Comparison of ENCODE assay signal across 9 cellular contexts in the genomic region with DNA sequence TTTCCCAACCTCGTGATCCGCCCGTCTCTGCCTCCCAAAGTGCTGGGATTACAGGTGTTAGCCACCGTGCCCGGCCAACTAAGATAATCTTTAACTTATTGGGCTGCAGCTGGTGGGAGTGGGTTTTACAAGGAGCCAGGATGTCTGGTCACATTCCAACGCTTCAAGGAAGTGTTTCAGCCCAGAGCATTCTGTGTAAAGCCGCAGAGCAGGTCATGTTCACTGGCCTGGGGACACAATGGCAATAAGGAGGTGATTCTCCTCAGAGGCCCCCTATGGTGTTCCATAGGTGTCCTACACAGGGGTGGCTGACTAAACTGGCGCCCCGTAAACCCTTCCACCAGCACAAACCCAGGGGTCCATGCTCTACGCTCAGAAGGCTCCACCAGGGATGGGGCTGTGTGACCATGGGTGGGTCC. TPM values are rescaled to one million over a fixed set of nuclear protein-coding genes. Genes with fewer than 3 reads are reported as not detected.
DNase-seq lines count a peak whose midpoint lies in the region; ATAC-seq and TF ChIP-seq lines count a peak whose summit lies in the region.
"Had no signal": no experiment of that assay in that cellular context is flagged by ENCODE, and none has a peak within 500 bp of the region (broad histone marks: within the 10 kb centered on the region; RNA-seq: fewer than 3 reads in every experiment).

No MANE protein-coding gene starts in this region.

- peak overlapping the region; percentile 80 for H3K4me3 Mint-ChIP-seq in activated CD4-positive, alpha-beta T cell treated with anti-CD3 and anti-CD28 coated beads, Interleukin-2, amount 10 ng/mL, durations not matched to agents 24 days and 14 days
- no peak overlapping the region for H3K4me3 Mint-ChIP-seq in activated CD8-positive, alpha-beta T cell treated with anti-CD3 and anti-CD28 coated beads for 36 hours
- H3K4me3 Mint-ChIP-seq in stimulated activated naive B cell treated with anti-CD40 and anti-IgM and Interleukin-4, amounts not matched to agents 10 μg/mL and 1 μg/mL and 100 μg/mL, for 72 hours, result peak overlapping the region; percentile 84 to 86

- POLR2A ChIA-PET in activated CD8-positive, alpha-beta T cell treated with anti-CD3 and anti-CD28 coated beads for 36 hours (lab: Charles Lee), result interaction anchor here (1.0 to 1.1 kb wide), 2 partner anchors 13 to 142 kb away, joined by 3 to 4 read pairs; no protein-coding TSS in a partner anchor

- intact Hi-C loops in activated CD4-positive, alpha-beta T cell treated with anti-CD3 and anti-CD28 coated beads, Interleukin-2, amount 10 ng/mL, durations not matched to agents 24 days and 14 days (cut with micrococcal nuclease), result no loop called here
- intact Hi-C loops in activated CD8-positive, alpha-beta T cell treated with anti-CD3 and anti-CD28 coated beads for 36 hours (cut with micrococcal nuclease), result no loop called here

- peak overlapping the region; percentile 86 for H3K27ac Mint-ChIP-seq in activated CD4-positive, alpha-beta T cell treated with anti-CD3 and anti-CD28 coated beads, Interleukin-2, amount 10 ng/mL, durations not matched to agents 24 days and 14 days
- peak overlapping the region; percentile 88 for H3K27ac Mint-ChIP-seq in activated CD8-positive, alpha-beta T cell treated with anti-CD3 and anti-CD28 coated beads for 36 hours
- H3K27ac Mint-ChIP-seq in stimulated activated naive B cell treated with anti-CD40 and anti-IgM and Interleukin-4, amounts not matched to agents 10 μg/mL and 1 μg/mL and 100 μg/mL, for 72 hours, result peak overlapping the region; percentile 51

- no peak for TF ChIP-seq CTCF in activated CD8-positive, alpha-beta T cell treated with anti-CD3 and anti-CD28 coated beads for 36 hours (IDR thresholded peaks at IDR 0.05)

- ATAC-seq in activated CD8-positive, alpha-beta T cell treated with anti-CD3 and anti-CD28 coated beads for 36 hours, result no peak
- ATAC-seq in stimulated activated naive B cell treated with anti-CD40 and anti-IgM and Interleukin-4, amounts not matched to agents 10 μg/mL and 1 μg/mL and 100 μg/mL, for 72 hours (replicated peaks), result no peak

- H3K9me3 Mint-ChIP-seq in activated CD4-positive, alpha-beta T cell treated with anti-CD3 and anti-CD28 coated beads, Interleukin-2, amount 10 ng/mL, durations not matched to agents 24 days and 14 days, result no peaks in the 10 kb centered on the region
- H3K9me3 Mint-ChIP-seq in activated CD8-positive, alpha-beta T cell treated with anti-CD3 and anti-CD28 coated beads for 36 hours, result no peaks in the 10 kb centered on the region
- H3K9me3 Mint-ChIP-seq in stimulated activated naive B cell treated with anti-CD40 and anti-IgM and Interleukin-4, amounts not matched to agents 10 μg/mL and 1 μg/mL and 100 μg/mL, for 72 hours, result no peaks in the 10 kb centered on the region

- H3K27me3 Mint-ChIP-seq in activated CD4-positive, alpha-beta T cell treated with anti-CD3 and anti-CD28 coated beads, Interleukin-2, amount 10 ng/mL, durations not matched to agents 24 days and 14 days, result no peaks in the 10 kb centered on the region
- H3K27me3 Mint-ChIP-seq in activated CD8-positive, alpha-beta T cell treated with anti-CD3 and anti-CD28 coated beads for 36 hours, result no peaks in the 10 kb centered on the region
- no peaks in the 10 kb centered on the region for H3K27me3 Mint-ChIP-seq in stimulated activated naive B cell treated with anti-CD40 and anti-IgM and Interleukin-4, amounts not matched to agents 10 μg/mL and 1 μg/mL and 100 μg/mL, for 72 hours

- H3K36me3 Mint-ChIP-seq in activated CD4-positive, alpha-beta T cell treated with anti-CD3 and anti-CD28 coated beads, Interleukin-2, amount 10 ng/mL, durations not matched to agents 24 days and 14 days (ENCODE audit: low read depth), result no peaks in the 10 kb centered on the region
- peaks cover 3% of the 10 kb centered on the region for H3K36me3 Mint-ChIP-seq in activated CD8-positive, alpha-beta T cell treated with anti-CD3 and anti-CD28 coated beads for 36 hours (ENCODE audit: low read depth)
- peaks cover 3 to 9% of the 10 kb centered on the region in 2 donors for H3K36me3 Mint-ChIP-seq in stimulated activated naive B cell treated with anti-CD40 and anti-IgM and Interleukin-4, amounts not matched to agents 10 μg/mL and 1 μg/mL and 100 μg/mL, for 72 hours

- peaks cover 20% of the 10 kb centered on the region for H3K4me1 Mint-ChIP-seq in activated CD4-positive, alpha-beta T cell treated with anti-CD3 and anti-CD28 coated beads, Interleukin-2, amount 10 ng/mL, durations not matched to agents 24 days and 14 days
- H3K4me1 Mint-ChIP-seq in activated CD8-positive, alpha-beta T cell treated with anti-CD3 and anti-CD28 coated beads for 36 hours (ENCODE audit: low read depth), result peaks cover 20% of the 10 kb centered on the region
- H3K4me1 Mint-ChIP-seq in stimulated activated naive B cell treated with anti-CD40 and anti-IgM and Interleukin-4, amounts not matched to agents 10 μg/mL and 1 μg/mL and 100 μg/mL, for 72 hours, result peaks cover 16 to 63% of the 10 kb centered on the region in 2 donors

- CTCF ChIA-PET in activated CD8-positive, alpha-beta T cell treated with anti-CD3 and anti-CD28 coated beads for 36 hours (lab: Charles Lee), result interaction anchor here (1.0 to 4.4 kb wide), 4 partner anchors 11 to 49 kb away, joined by 3 to 18 read pairs (median 5); a partner anchor contains a TSS

- no peak for DNase-seq in activated CD4-positive, alpha-beta T cell treated with anti-CD3 and anti-CD28 coated beads, Interleukin-2, amount 10 ng/mL, durations not matched to agents 24 days and 14 days
- no peak for DNase-seq in activated CD4-positive, alpha-beta T cell treated with anti-CD3 and anti-CD28 coated beads for 4 hours
- no peak for DNase-seq in activated CD8-positive, alpha-beta T cell treated with anti-CD3 and anti-CD28 coated beads for 36 hours
- DNase-seq in islet precursor cell (peak; percentile 84), H4 (ENCODE audit: low spot score) (no peak), NCI-H1417 treated with DMSO at 0.1 percent for 48 hours (lab: John Stamatoyannopoulos, UW) (no peak), NCI-H510A (lab: John Stamatoyannopoulos, UW) (no peak)
- no peak for DNase-seq in stimulated activated naive B cell treated with anti-CD40 and anti-IgM and Interleukin-4, amounts not matched to agents 10 μg/mL and 1 μg/mL and 100 μg/mL, for 72 hours

RNA-seq across cellular contexts. Expression of a gene that starts 1.2 kb away (rescaled TPM):
- 5.8 and 6.3 TPM in 2 replicates for total RNA-seq in activated CD4-positive, alpha-beta T cell treated with anti-CD3 and anti-CD28 coated beads, Interleukin-2, amount 10 ng/mL, durations not matched to agents 24 days and 14 days
- 10 to 100 TPM in 1 of 2 experiments, 1 to 10 TPM in 1; 9.3 to 11.7 TPM for total RNA-seq in activated CD8-positive, alpha-beta T cell treated with anti-CD3 and anti-CD28 coated beads for 36 hours
- total RNA-seq in H4 (2014; rRNA removed; shearing (Covaris generic)), result 0.27 and 0.93 TPM in 2 replicates

RNA-seq across cellular contexts. Expression of a gene that starts 17.1 kb away (rescaled TPM):
- 157 and 165 TPM in 2 replicates for total RNA-seq in activated CD4-positive, alpha-beta T cell treated with anti-CD3 and anti-CD28 coated beads, Interleukin-2, amount 10 ng/mL, durations not matched to agents 24 days and 14 days
- 100 to 1,000 TPM; 110 to 119 TPM for total RNA-seq in activated CD8-positive, alpha-beta T cell treated with anti-CD3 and anti-CD28 coated beads for 36 hours
- 0.70 and 2.8 TPM in 2 replicates for total RNA-seq in H4 (2014; rRNA removed; shearing (Covaris generic))
- total RNA-seq: myocyte had no signal

Comparison
In these comparisons a context has a peak if more than half of its experiments do, and no peak if none do; other contexts are left out.
1. RNA of a gene that starts 17.1 kb away (total RNA-seq): 157 to 165 TPM in activated CD4-positive, alpha-beta T cell treated with anti-CD3 and anti-CD28 coated beads, Interleukin-2, amount 10 ng/mL, durations not matched to agents 24 days and 14 days and 110 to 119 TPM in activated CD8-positive, alpha-beta T cell treated with anti-CD3 and anti-CD28 coated beads for 36 hours; 0.70 to 2.8 TPM in H4; every median in the first group is over 10 times any median in the second.
2. Peak in every context shown above with its lines, with median percentiles within 50 percentile points of each other: H3K27ac Mint-ChIP-seq.